20 cellular contexts compared by ENCODE assay signal in the genomic region with DNA sequence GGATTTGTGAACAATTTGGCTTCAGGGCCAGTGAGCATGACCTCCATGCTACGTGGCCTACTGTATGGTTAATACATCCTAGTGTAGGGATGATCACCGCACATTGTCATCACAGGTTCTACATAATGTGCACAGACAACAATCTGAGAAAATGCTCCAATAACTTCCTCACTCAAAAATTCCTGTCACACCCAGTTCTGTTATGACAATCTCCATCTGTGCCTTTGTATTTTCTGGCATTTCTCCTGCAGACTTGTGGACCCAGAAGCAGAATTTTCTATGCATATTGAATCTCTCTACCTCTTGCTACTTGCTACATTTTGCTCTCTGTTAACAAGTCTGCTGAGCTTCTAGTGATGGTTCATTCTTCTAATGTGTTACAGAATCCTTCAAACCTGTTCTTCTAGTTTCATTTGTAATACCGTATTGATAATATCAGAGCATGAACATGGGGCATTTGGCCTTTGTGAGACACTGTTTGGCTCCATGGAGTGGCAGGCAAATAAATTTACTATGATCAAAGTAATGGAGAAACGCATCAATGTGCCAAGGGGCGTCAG.
A peak's percentile ranks its signal among the peaks of the same experiment; 100 is the strongest.
DNase-seq lines count a peak whose midpoint lies in the region; ATAC-seq and TF ChIP-seq lines count a peak whose summit lies in the region.
"Had no signal": no experiment of that assay in that cellular context is flagged by ENCODE, and none has a peak within 500 bp of the region (broad histone marks: within the 10 kb centered on the region; RNA-seq: fewer than 3 reads in every experiment).

No MANE protein-coding gene starts in this region.

- no peaks in the 10 kb centered on the region for H3K4me1 Mint-ChIP-seq in activated T-cell treated with anti-CD3 and anti-CD28 coated beads, Interleukin-2, amount 50 U/mL, for 72 hours (ENCODE audit: low read depth)

- no peaks in the 10 kb centered on the region for H3K36me3 Mint-ChIP-seq in activated T-cell treated with anti-CD3 and anti-CD28 coated beads, Interleukin-2, amount 50 U/mL, for 72 hours (ENCODE audit: insufficient read depth in 2 of 2)

- no peak overlapping the region for H3K27ac Mint-ChIP-seq in activated T-cell treated with anti-CD3 and anti-CD28 coated beads, Interleukin-2, amount 50 U/mL, for 72 hours
- H3K27ac Mint-ChIP-seq: T-helper 1 cell treated with Interleukin-12 subunit alpha and Interleukin-12 subunit beta and Interleukin-4 antibody, amounts not matched to agents 30 μg/mL and 1 μg/mL, for 36 hours had no signal

- H3K9me3 Mint-ChIP-seq in activated T-cell treated with anti-CD3 and anti-CD28 coated beads, Interleukin-2, amount 50 U/mL, for 72 hours: no peaks in the 10 kb centered on the region
- H3K9me3 Mint-ChIP-seq: T-helper 1 cell treated with Interleukin-12 subunit alpha and Interleukin-12 subunit beta and Interleukin-4 antibody, amounts not matched to agents 30 μg/mL and 1 μg/mL, for 36 hours had no signal

- DNase-seq in SIG-M5 treated with dmso at 0.1 percent for 504 hours (lab: John Stamatoyannopoulos, UW; ENCODE audit: unreplicated experiment) (peak; percentile 11), SIG-M5 (lab: John Stamatoyannopoulos, UW) (no peak), NCI-H1694 treated with DMSO at 0.1 percent for 48 hours (lab: John Stamatoyannopoulos, UW) (peak; percentile 15), epithelial cell of esophagus (ENCODE audit: low read depth) (peak; percentile 15), superior temporal gyrus (ENCODE audit: extremely low spot score) (peak; percentile 58)
- DNase-seq in activated T-cell treated with anti-CD3 and anti-CD28 coated beads, Interleukin-2, amount 50 U/mL, for 72 hours: no peak
- no peak for DNase-seq in stimulated activated CD4-positive, alpha-beta T cell treated with anti-CD3 and anti-CD28 coated beads, Interleukin-4, amount 100 ng/mL, for 1 hour
- DNase-seq: Caco-2, DMS153, KG1, NCI-H1436 treated with DMSO at 0.1 percent for 48 hours, NCI-H2107, NCI-H82 had no signal

- TF ChIP-seq CTCF in epithelial cell of esophagus (IDR thresholded peaks at IDR 0.05; ENCODE audit: insufficient read depth, low read depth, low read length, missing control alignments): no peak

- no peak overlapping the region for H3K4me3 ChIP-seq in epithelial cell of esophagus (ENCODE audit: low read length)

- H3K27me3 Mint-ChIP-seq in activated T-cell treated with anti-CD3 and anti-CD28 coated beads, Interleukin-2, amount 50 U/mL, for 72 hours (ENCODE audit: low read depth): no peaks in the 10 kb centered on the region

- no peak for ATAC-seq in activated T-cell treated with anti-CD3 and anti-CD28 coated beads, Interleukin-2, amount 50 U/mL, for 72 hours (replicated peaks in 1 of 2)
- ATAC-seq in HG02870 (IDR thresholded peaks at IDR 0.05; ENCODE audit: unreplicated experiment): no peak
- ATAC-seq: HCT116, HepG2, Panc1, Right ventricle myocardium inferior, SK-N-SH treated with all-trans-retinoic acid at 6 μM for 48 hours had no signal

- no peak overlapping the region for H3K4me3 Mint-ChIP-seq in activated T-cell treated with anti-CD3 and anti-CD28 coated beads, Interleukin-2, amount 50 U/mL, for 72 hours
- H3K4me3 Mint-ChIP-seq: T-helper 1 cell treated with Interleukin-12 subunit alpha and Interleukin-12 subunit beta and Interleukin-4 antibody, amounts not matched to agents 30 μg/mL and 1 μg/mL, for 36 hours had no signal

Comparison
In these comparisons a context has a peak if more than half of its experiments do, and no peak if none do; other contexts are left out.
1. DNase-seq: peak in SIG-M5 treated with dmso at 0.1 percent for 504 hours (single experiment), NCI-H1694 treated with DMSO at 0.1 percent for 48 hours (single experiment), epithelial cell of esophagus (single experiment) and superior temporal gyrus (single experiment); none in SIG-M5 (single experiment), activated T-cell treated with anti-CD3 and anti-CD28 coated beads, Interleukin-2, amount 50 U/mL, for 72 hours (0 of 2) and stimulated activated CD4-positive, alpha-beta T cell treated with anti-CD3 and anti-CD28 coated beads, Interleukin-4, amount 100 ng/mL, for 1 hour (single experiment).